Comparison of ENCODE assay signal across 22 cellular contexts in the genomic region with DNA sequence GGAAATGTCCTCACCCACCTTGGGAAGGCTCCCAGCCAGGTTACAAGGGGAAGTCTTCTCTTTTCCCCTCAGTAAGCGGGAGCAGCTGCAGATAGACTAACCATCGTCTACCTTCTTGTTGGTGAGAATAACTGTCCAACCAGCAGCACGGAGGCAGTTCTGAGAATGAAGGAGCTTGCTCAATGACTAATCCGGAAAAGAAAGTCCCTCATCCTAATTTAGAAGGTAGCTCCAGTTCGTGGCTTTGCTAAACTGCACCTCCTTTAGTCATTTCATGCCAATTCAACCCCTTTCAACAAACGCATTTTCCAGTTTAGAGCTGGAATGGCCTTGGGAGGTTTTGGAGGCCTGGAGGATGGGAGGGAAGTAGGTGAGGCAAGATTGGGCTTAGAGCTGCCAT.
DNase-seq lines count a peak whose midpoint lies in the region; ATAC-seq and TF ChIP-seq lines count a peak whose summit lies in the region.
"Had no signal": no experiment of that assay in that cellular context is flagged by ENCODE, and none has a peak within 500 bp of the region (broad histone marks: within the 10 kb centered on the region; RNA-seq: fewer than 3 reads in every experiment).

No MANE protein-coding gene starts in this region.

- peak; percentile 50 for ATAC-seq in GM18508 (IDR thresholded peaks at IDR 0.05; ENCODE audit: insufficient read depth, unreplicated experiment)
- ATAC-seq in HG03432 (IDR thresholded peaks at IDR 0.05; ENCODE audit: unreplicated experiment): peak; percentile 47
- no peak for ATAC-seq in HG03025 (IDR thresholded peaks at IDR 0.05; ENCODE audit: low FRiP score, unreplicated experiment)
- ATAC-seq in HG02763 (IDR thresholded peaks at IDR 0.05; ENCODE audit: unreplicated experiment): no peak
- ATAC-seq: esophagus mucosa; GM23338; naive thymus-derived CD8-positive, alpha-beta T cell; WTC11 had no signal

- no peaks in the 10 kb centered on the region for H3K36me3 ChIP-seq in BLaER1

- peaks cover 64% of the 10 kb centered on the region for H3K4me1 ChIP-seq in BLaER1

- H3K4me2 ChIP-seq in BLaER1: peak overlapping the region; percentile 95
- H3K4me2 ChIP-seq: GM23338 had no signal

- H3K36me3 Mint-ChIP-seq in T-helper 2 cell treated with Interferon-gamma antibody and Interleukin-4, amounts not matched to agents 5 μg/mL and 100 μg/mL, for 36 hours (ENCODE audit: low read depth): peaks cover 1% of the 10 kb centered on the region
- no peaks in the 10 kb centered on the region for H3K36me3 Mint-ChIP-seq in CD14-positive monocyte
- H3K36me3 Mint-ChIP-seq: brain; naive thymus-derived CD8-positive, alpha-beta T cell; WTC11 had no signal

- H3K27ac Mint-ChIP-seq in T-helper 2 cell treated with Interferon-gamma antibody and Interleukin-4, amounts not matched to agents 5 μg/mL and 100 μg/mL, for 36 hours: no peak overlapping the region
- peak overlapping the region in 2 of 7 donors; percentile 10 to 31 for H3K27ac Mint-ChIP-seq in CD14-positive monocyte
- H3K27ac Mint-ChIP-seq: activated naive CD4-positive, alpha-beta T cell treated with anti-CD3 and anti-CD28 coated beads for 36 hours; brain; GM23338; WTC11 had no signal

- intact Hi-C loops in CD14-positive monocyte (cut with micrococcal nuclease): no loop called here

- TF ChIP-seq CTCF in CD14-positive monocyte (IDR thresholded peaks at IDR 0.05): no peak

- peaks cover 4% of the 10 kb centered on the region for H3K9me3 Mint-ChIP-seq in T-helper 2 cell treated with Interferon-gamma antibody and Interleukin-4, amounts not matched to agents 5 μg/mL and 100 μg/mL, for 36 hours
- H3K9me3 Mint-ChIP-seq in CD14-positive monocyte: no peaks in the 10 kb centered on the region
- H3K9me3 Mint-ChIP-seq: activated naive CD4-positive, alpha-beta T cell treated with anti-CD3 and anti-CD28 coated beads for 36 hours; GM23338; naive thymus-derived CD8-positive, alpha-beta T cell had no signal

- H3K4me3 Mint-ChIP-seq in T-helper 2 cell treated with Interferon-gamma antibody and Interleukin-4, amounts not matched to agents 5 μg/mL and 100 μg/mL, for 36 hours: peak overlapping the region; percentile 30
- no peak overlapping the region for H3K4me3 Mint-ChIP-seq in CD14-positive monocyte
- H3K4me3 Mint-ChIP-seq: activated naive CD4-positive, alpha-beta T cell treated with anti-CD3 and anti-CD28 coated beads for 36 hours; brain; GM23338; WTC11 had no signal

- H4K20me1 ChIP-seq in BLaER1: no peaks in the 10 kb centered on the region

- no peaks in the 10 kb centered on the region for H3K27me3 Mint-ChIP-seq in T-helper 2 cell treated with Interferon-gamma antibody and Interleukin-4, amounts not matched to agents 5 μg/mL and 100 μg/mL, for 36 hours (ENCODE audit: low read depth)
- H3K27me3 Mint-ChIP-seq in CD14-positive monocyte (ENCODE audit: low read depth in 3 of 3): peaks cover 0 to 4% (median 0%) of the 10 kb centered on the region in 3 donors
- H3K27me3 Mint-ChIP-seq: brain had no signal

- H3K27me3 ChIP-seq in BLaER1: no peaks in the 10 kb centered on the region

- peak; percentile 14 for DNase-seq in T-helper 2 cell treated with Interferon-gamma antibody and Interleukin-4, amounts not matched to agents 5 μg/mL and 100 μg/mL, for 36 hours (ENCODE audit: low spot score)
- no peak for DNase-seq in CD14-positive monocyte (ENCODE audit: low spot score)
- no peak for DNase-seq in NCI-H2227 (lab: John Stamatoyannopoulos, UW; ENCODE audit: unreplicated experiment)
- DNase-seq: activated naive CD4-positive, alpha-beta T cell treated with anti-CD3 and anti-CD28 coated beads for 36 hours; dermis blood vessel endothelial cell; GDM1; glutamatergic neuron; Karpas-422; naive thymus-derived CD8-positive, alpha-beta T cell; NCI-H1694 treated with DMSO at 0.1 percent for 48 hours; NCI-H510A treated with DMSO at 0.1 percent for 48 hours; posterior cingulate gyrus; stimulated activated naive CD4-positive, alpha-beta T cell had no signal

- H3K9ac ChIP-seq in BLaER1: no peak overlapping the region

- H3K27ac ChIP-seq in BLaER1: peak overlapping the region; percentile 87; the same call in 1 of the 2 replicates

- 0 out of 2 replicates have a peak, but pooled peaks cover 4% of the 10 kb centered on the region for H3K9me3 ChIP-seq in BLaER1

- H3K4me3 ChIP-seq in BLaER1: no peak overlapping the region
- H3K4me3 ChIP-seq: GM23338 had no signal

- peaks cover 16% of the 10 kb centered on the region for H3K4me1 Mint-ChIP-seq in T-helper 2 cell treated with Interferon-gamma antibody and Interleukin-4, amounts not matched to agents 5 μg/mL and 100 μg/mL, for 36 hours (ENCODE audit: low read depth)
- peaks cover 33% of the 10 kb centered on the region for H3K4me1 Mint-ChIP-seq in CD14-positive monocyte

Comparison
In these comparisons a context has a peak if more than half of its experiments do, and no peak if none do; other contexts are left out.
1. ATAC-seq: peak in GM18508 (single experiment) and HG03432 (single experiment); none in HG03025 (single experiment) and HG02763 (single experiment).